In the genomic region with DNA sequence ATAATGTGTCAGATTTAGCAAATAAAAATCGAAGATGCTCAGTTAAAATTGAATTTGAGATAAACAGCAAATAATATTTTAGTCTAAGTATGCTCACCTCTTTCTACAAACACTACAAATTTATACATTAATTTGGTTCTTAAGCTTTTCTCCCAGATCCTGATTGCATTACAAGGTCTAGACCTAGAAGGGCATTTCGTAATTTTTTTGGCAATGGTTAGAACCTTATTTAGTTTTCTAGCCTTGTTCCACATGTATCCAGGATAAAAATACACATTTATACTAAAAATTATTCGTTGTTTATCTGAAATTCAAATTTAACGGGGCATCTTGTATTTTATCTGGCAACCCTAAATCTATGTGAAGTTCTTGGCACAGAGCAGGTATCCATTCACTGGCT, we compare ENCODE assay signal across 18 cellular contexts. TPM values are rescaled to one million over a fixed set of nuclear protein-coding genes. Genes with fewer than 3 reads are reported as not detected.
DNase-seq lines count a peak whose midpoint lies in the region; ATAC-seq and TF ChIP-seq lines count a peak whose summit lies in the region.
"Had no signal": no experiment of that assay in that cellular context is flagged by ENCODE, and none has a peak within 500 bp of the region (broad histone marks: within the 10 kb centered on the region; RNA-seq: fewer than 3 reads in every experiment).

No MANE protein-coding gene starts in this region.

- peaks cover 7% of the 10 kb centered on the region for H3K4me1 Mint-ChIP-seq in activated naive CD4-positive, alpha-beta T cell treated with anti-CD3 and anti-CD28 coated beads for 36 hours (ENCODE audit: low read depth)
- peaks cover 5% of the 10 kb centered on the region for H3K4me1 Mint-ChIP-seq in T-helper 2 cell treated with Interferon-gamma antibody and Interleukin-4, amounts not matched to agents 5 μg/mL and 100 μg/mL, for 36 hours (ENCODE audit: low read depth)

- H3K27ac ChIP-seq in smooth muscle cell (ENCODE audit: low read depth): peak overlapping the region; percentile 58
- H3K27ac ChIP-seq: BLaER1 treated with 17β-estradiol and CSF1 and Interleukin-3, amounts not matched to agents 10 nM and 100 nM; HL-60; SK-N-MC had no signal

- no peaks in the 10 kb centered on the region for H3K9me3 Mint-ChIP-seq in activated naive CD4-positive, alpha-beta T cell treated with anti-CD3 and anti-CD28 coated beads for 36 hours
- H3K9me3 Mint-ChIP-seq in T-helper 2 cell treated with Interferon-gamma antibody and Interleukin-4, amounts not matched to agents 5 μg/mL and 100 μg/mL, for 36 hours: no peaks in the 10 kb centered on the region
- H3K9me3 Mint-ChIP-seq: GM23338 had no signal

- no peak overlapping the region for H3K27ac Mint-ChIP-seq in activated naive CD4-positive, alpha-beta T cell treated with anti-CD3 and anti-CD28 coated beads for 36 hours
- no peak overlapping the region for H3K27ac Mint-ChIP-seq in T-helper 2 cell treated with Interferon-gamma antibody and Interleukin-4, amounts not matched to agents 5 μg/mL and 100 μg/mL, for 36 hours
- H3K27ac Mint-ChIP-seq: GM23338 had no signal

- no peaks in the 10 kb centered on the region for H3K36me3 ChIP-seq in smooth muscle cell (ENCODE audit: low read depth)
- H3K36me3 ChIP-seq: BLaER1 treated with 17β-estradiol and CSF1 and Interleukin-3, amounts not matched to agents 10 nM and 100 nM had no signal

- H2AFZ ChIP-seq in smooth muscle cell (ENCODE audit: low read depth): no peak overlapping the region
- H2AFZ ChIP-seq: GM23338 had no signal

- H3K79me2 ChIP-seq in smooth muscle cell (ENCODE audit: low read depth): peaks cover 17% of the 10 kb centered on the region

- no peak for ATAC-seq in left lobe of liver
- ATAC-seq: GM23338, K562 had no signal

- H3K36me3 Mint-ChIP-seq in activated naive CD4-positive, alpha-beta T cell treated with anti-CD3 and anti-CD28 coated beads for 36 hours (ENCODE audit: low read depth): no peaks in the 10 kb centered on the region
- H3K36me3 Mint-ChIP-seq in T-helper 2 cell treated with Interferon-gamma antibody and Interleukin-4, amounts not matched to agents 5 μg/mL and 100 μg/mL, for 36 hours (ENCODE audit: low read depth): no peaks in the 10 kb centered on the region

- no peaks in the 10 kb centered on the region for H3K27me3 Mint-ChIP-seq in activated naive CD4-positive, alpha-beta T cell treated with anti-CD3 and anti-CD28 coated beads for 36 hours (ENCODE audit: low read depth)
- peaks cover 28% of the 10 kb centered on the region for H3K27me3 Mint-ChIP-seq in T-helper 2 cell treated with Interferon-gamma antibody and Interleukin-4, amounts not matched to agents 5 μg/mL and 100 μg/mL, for 36 hours (ENCODE audit: low read depth)

- CTCF ChIA-PET in activated naive CD4-positive, alpha-beta T cell treated with anti-CD3 and anti-CD28 coated beads for 36 hours (lab: Charles Lee): no interaction called here

- no peak overlapping the region for H3K4me2 ChIP-seq in smooth muscle cell
- H3K4me2 ChIP-seq: BLaER1 treated with 17β-estradiol and CSF1 and Interleukin-3, amounts not matched to agents 10 nM and 100 nM; GM23338 had no signal

- H3K9ac ChIP-seq in smooth muscle cell (ENCODE audit: low read depth): no peak overlapping the region
- H3K9ac ChIP-seq: BLaER1 treated with 17β-estradiol and CSF1 and Interleukin-3, amounts not matched to agents 10 nM and 100 nM had no signal

- H4K20me1 ChIP-seq in smooth muscle cell (ENCODE audit: low read depth): peaks cover 10% of the 10 kb centered on the region

- no peak overlapping the region for H3K4me3 Mint-ChIP-seq in activated naive CD4-positive, alpha-beta T cell treated with anti-CD3 and anti-CD28 coated beads for 36 hours
- no peak overlapping the region for H3K4me3 Mint-ChIP-seq in T-helper 2 cell treated with Interferon-gamma antibody and Interleukin-4, amounts not matched to agents 5 μg/mL and 100 μg/mL, for 36 hours
- H3K4me3 Mint-ChIP-seq: GM23338 had no signal

- intact Hi-C loops in activated naive CD4-positive, alpha-beta T cell treated with anti-CD3 and anti-CD28 coated beads for 36 hours (cut with micrococcal nuclease): no loop called here

- WGBS in smooth muscle cell (ENCODE audit: low lambda C conversion rate): 68% methylated on average over 4 of the region's 4 CpGs

- no peaks in the 10 kb centered on the region for H3K27me3 ChIP-seq in smooth muscle cell (ENCODE audit: low read depth)

- H3K4me3 ChIP-seq in smooth muscle cell: no peak overlapping the region
- H3K4me3 ChIP-seq: BLaER1 treated with 17β-estradiol and CSF1 and Interleukin-3, amounts not matched to agents 10 nM and 100 nM; GM23338; K562; SK-N-MC had no signal

- peaks cover 8% of the 10 kb centered on the region for H3K4me1 ChIP-seq in smooth muscle cell (ENCODE audit: low read depth)

- H3F3A ChIP-seq in smooth muscle cell (ENCODE audit: low read depth): no peaks in the 10 kb centered on the region

- H3K9me3 ChIP-seq in smooth muscle cell (replicated peaks; ENCODE audit: low read depth): no peaks in the 10 kb centered on the region

- no peak for TF ChIP-seq CTCF in smooth muscle cell (IDR thresholded peaks at IDR 0.05; ENCODE audit: borderline replicate concordance, insufficient read depth, poor library complexity, severe bottlenecking)

- DNase-seq in GM03348 (ENCODE audit: low spot score): peak; percentile 2
- peak; percentile 13 for DNase-seq in amniotic epithelial cell (ENCODE audit: low read depth)
- peak; percentile 71 for DNase-seq in fibroblast of peridontal ligament (ENCODE audit: extremely low read depth)
- no peak for DNase-seq in smooth muscle cell (lab: John Stamatoyannopoulos, UW; ENCODE audit: unreplicated experiment)
- no peak for DNase-seq in DMS53 treated with DMSO at 0.1 percent for 48 hours (lab: John Stamatoyannopoulos, UW; ENCODE audit: unreplicated experiment)
- no peak for DNase-seq in activated naive CD4-positive, alpha-beta T cell treated with anti-CD3 and anti-CD28 coated beads for 36 hours
- no peak for DNase-seq in left lobe of liver (ENCODE audit: low spot score)
- no peak for DNase-seq in T-helper 2 cell treated with Interferon-gamma antibody and Interleukin-4, amounts not matched to agents 5 μg/mL and 100 μg/mL, for 36 hours (ENCODE audit: low spot score)
- DNase-seq: DMS79 treated with DMSO at 0.1 percent for 48 hours, GDM1, NCI-H146, NCI-H345, NCI-H69 had no signal

RNA-seq across cellular contexts. Expression of gene CDKL5, which starts 2.5 kb away (rescaled TPM):
- total RNA-seq in smooth muscle cell (13.7 and 14.4 TPM in 2 replicates), left lobe of liver (1.7 TPM)
- polyA plus RNA-seq in smooth muscle cell: 3.4 and 4.8 TPM in 2 replicates
- total RNA-seq in activated naive CD4-positive, alpha-beta T cell treated with anti-CD3 and anti-CD28 coated beads for 36 hours: 1 to 10 TPM in 1 of 2 experiments, under 1 TPM in 1; 0.91 to 1.4 TPM

Comparison
In these comparisons a context has a peak if more than half of its experiments do, and no peak if none do; other contexts are left out.
1. DNase-seq: peak in GM03348 (single experiment), amniotic epithelial cell (single experiment) and fibroblast of peridontal ligament (single experiment); none in smooth muscle cell (single experiment), DMS53 treated with DMSO at 0.1 percent for 48 hours (single experiment), activated naive CD4-positive, alpha-beta T cell treated with anti-CD3 and anti-CD28 coated beads for 36 hours (single experiment), left lobe of liver (single experiment) and T-helper 2 cell treated with Interferon-gamma antibody and Interleukin-4, amounts not matched to agents 5 μg/mL and 100 μg/mL, for 36 hours (single experiment).